In the genomic region with DNA sequence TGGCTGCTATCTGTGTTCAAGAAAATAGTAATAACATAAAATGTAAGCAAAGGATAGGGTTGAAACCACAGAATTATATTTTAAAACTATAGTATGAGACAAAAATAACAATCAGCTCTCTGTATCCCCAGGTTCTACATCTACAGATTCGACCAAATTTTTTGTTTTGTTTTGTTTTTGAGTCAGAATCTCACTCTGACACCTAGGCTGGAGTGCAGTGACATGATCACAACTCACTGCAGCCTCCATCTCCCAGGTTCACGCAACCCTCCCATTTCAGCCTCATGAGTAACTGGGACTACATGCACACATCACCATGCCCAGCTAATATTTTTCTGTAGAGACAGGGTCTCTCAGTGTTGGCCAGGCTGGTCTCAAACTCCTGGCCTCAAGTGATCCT, we compare ENCODE assay signal across 25 cellular contexts.
"Had no signal": no experiment of that assay in that cellular context is flagged by ENCODE, and none has a peak within 500 bp of the region (broad histone marks: within the 10 kb centered on the region; RNA-seq: fewer than 3 reads in every experiment).

No MANE protein-coding gene starts in this region.

- H3K9me3 Mint-ChIP-seq: immature natural killer cell; memory B cell; mesothelial cell of epicardium; natural killer cell; stimulated activated naive CD8-positive, alpha-beta T cell treated with anti-CD3 and anti-CD28 coated beads, Interleukin-15, amount 100 ng/mL, for 72 hours; type B pancreatic cell had no signal

- ATAC-seq: natural killer cell, sciatic nerve had no signal

- H3K27me3 Mint-ChIP-seq: memory B cell; naive B cell; progenitor cell of endocrine pancreas; stimulated activated naive CD8-positive, alpha-beta T cell treated with anti-CD3 and anti-CD28 coated beads, Interleukin-15, amount 100 ng/mL, for 72 hours; type B pancreatic cell had no signal

- FAIRE-seq: islet of Langerhans had no signal

- H3K27ac ChIP-seq: left ventricle myocardium inferior, ovary, right atrium auricular region, skin epidermis, tibial nerve, uterus had no signal

- H3K9me3 ChIP-seq: left ventricle myocardium inferior, ovary, right atrium auricular region, tibial nerve, uterus had no signal

- H3K4me3 Mint-ChIP-seq: immature natural killer cell; memory B cell; mesothelial cell of epicardium; naive B cell; natural killer cell; stimulated activated naive CD8-positive, alpha-beta T cell treated with anti-CD3 and anti-CD28 coated beads, Interleukin-15, amount 100 ng/mL, for 72 hours; type B pancreatic cell had no signal

- H3K27ac Mint-ChIP-seq: memory B cell; mesothelial cell of epicardium; natural killer cell; progenitor cell of endocrine pancreas; stimulated activated naive CD8-positive, alpha-beta T cell treated with anti-CD3 and anti-CD28 coated beads, Interleukin-15, amount 100 ng/mL, for 72 hours; type B pancreatic cell had no signal

- H3K4me1 Mint-ChIP-seq: memory B cell; natural killer cell; stimulated activated naive CD8-positive, alpha-beta T cell treated with anti-CD3 and anti-CD28 coated beads, Interleukin-15, amount 100 ng/mL, for 72 hours had no signal

- H3K4me3 ChIP-seq: left ventricle myocardium inferior, lung, ovary, right atrium auricular region, skin epidermis, tibial nerve, uterus had no signal

- H3K36me3 Mint-ChIP-seq: natural killer cell had no signal

- DNase-seq: hypothalamus; immature natural killer cell; kidney; left ventricle myocardium inferior; naive B cell; natural killer cell; ovary; stimulated activated CD4-positive, alpha-beta T cell treated with anti-CD3 and anti-CD28 coated beads, Interleukin-12 subunit alpha, Interleukin-12 subunit beta, amount 100 ng/mL, for 4 hours; stimulated activated CD4-positive, alpha-beta T cell treated with anti-CD3 and anti-CD28 coated beads, Interleukin-15, amount 100 ng/mL, for 24 hours; stimulated activated CD4-positive, alpha-beta T cell treated with anti-CD3 and anti-CD28 coated beads, Interleukin-2, amount 100 ng/mL, for 24 hours; stimulated activated CD4-positive, alpha-beta T cell treated with anti-CD3 and anti-CD28 coated beads, Interleukin-4, amount 100 ng/mL, for 1 hour; stimulated activated naive CD4-positive, alpha-beta T cell treated with Interleukin-2 at 50 U/mL for 16 hours; stimulated activated naive CD8-positive, alpha-beta T cell treated with anti-CD3 and anti-CD28 coated beads, Interleukin-15, amount 100 ng/mL, for 72 hours; substantia nigra; uterus had no signal

- H3K36me3 ChIP-seq: left ventricle myocardium inferior, ovary, right atrium auricular region, tibial nerve, uterus had no signal

- H3K27me3 ChIP-seq: ovary, right atrium auricular region, tibial nerve, uterus had no signal

- H3K4me1 ChIP-seq: left ventricle myocardium inferior, right atrium auricular region, tibial nerve, uterus had no signal
